ENCODE assay signal across 15 cellular contexts in genomic region chr2:140775426-140775825, GRCh38.
DNase-seq lines count a peak whose midpoint lies in the region; ATAC-seq lines count a peak whose summit lies in the region.
"Had no signal": no experiment of that assay in that cellular context is flagged by ENCODE, and none has a peak within 500 bp of the region (broad histone marks: within the 10 kb centered on the region; RNA-seq: fewer than 3 reads in every experiment).

No MANE protein-coding gene starts in this region.

- H3K4me3 Mint-ChIP-seq in effector memory CD8-positive, alpha-beta T cell: no peak overlapping the region
- H3K4me3 Mint-ChIP-seq: CD4-positive, CD25-positive, alpha-beta regulatory T cell; CD8-positive, alpha-beta memory T cell had no signal

- no peak overlapping the region for H3K27ac Mint-ChIP-seq in effector memory CD8-positive, alpha-beta T cell
- H3K27ac Mint-ChIP-seq: CD4-positive, CD25-positive, alpha-beta regulatory T cell; CD8-positive, alpha-beta memory T cell had no signal

- no peaks in the 10 kb centered on the region for H3K4me1 Mint-ChIP-seq in effector memory CD8-positive, alpha-beta T cell (ENCODE audit: low read depth in 2 of 2)
- H3K4me1 Mint-ChIP-seq: CD4-positive, CD25-positive, alpha-beta regulatory T cell; CD8-positive, alpha-beta memory T cell had no signal

- no peaks in the 10 kb centered on the region for H3K36me3 Mint-ChIP-seq in effector memory CD8-positive, alpha-beta T cell (ENCODE audit: insufficient read depth)
- H3K36me3 Mint-ChIP-seq: CD4-positive, CD25-positive, alpha-beta regulatory T cell; CD8-positive, alpha-beta memory T cell had no signal

- ATAC-seq in HG02678 (IDR thresholded peaks at IDR 0.05; ENCODE audit: unreplicated experiment): no peak
- no peak for ATAC-seq in effector memory CD8-positive, alpha-beta T cell (replicated peaks)

- peaks cover 0 to 7% of the 10 kb centered on the region in 2 donors for H3K9me3 Mint-ChIP-seq in effector memory CD8-positive, alpha-beta T cell

- DNase-seq in NCI-H2171 (lab: John Stamatoyannopoulos, UW) (peak; percentile 73), NCI-H524 treated with DMSO at 0.1 percent for 48 hours (lab: John Stamatoyannopoulos, UW) (peak; percentile 70), cerebellar cortex (ENCODE audit: low spot score) (peak; percentile 53), NCI-H187 treated with DMSO at 0.1 percent for 48 hours (lab: John Stamatoyannopoulos, UW) (no peak)
- DNase-seq in effector memory CD8-positive, alpha-beta T cell: no peak
- DNase-seq: ACHN; BE2C; CD4-positive, CD25-positive, alpha-beta regulatory T cell; CD8-positive, alpha-beta memory T cell; COR-L47; DMS 273 treated with DMSO at 0.1 percent for 48 hours; DMS53; DND-41; EL had no signal

- no peaks in the 10 kb centered on the region for H3K27me3 Mint-ChIP-seq in effector memory CD8-positive, alpha-beta T cell
- H3K27me3 Mint-ChIP-seq: CD4-positive, CD25-positive, alpha-beta regulatory T cell; CD8-positive, alpha-beta memory T cell had no signal

Comparison
In these comparisons a context has a peak if more than half of its experiments do, and no peak if none do; other contexts are left out.
1. DNase-seq: peak in NCI-H2171 (single experiment), NCI-H524 treated with DMSO at 0.1 percent for 48 hours (single experiment) and cerebellar cortex (single experiment); none in NCI-H187 treated with DMSO at 0.1 percent for 48 hours (single experiment) and effector memory CD8-positive, alpha-beta T cell (0 of 3).